ENCODE assay signal across 13 cellular contexts in the genomic region with DNA sequence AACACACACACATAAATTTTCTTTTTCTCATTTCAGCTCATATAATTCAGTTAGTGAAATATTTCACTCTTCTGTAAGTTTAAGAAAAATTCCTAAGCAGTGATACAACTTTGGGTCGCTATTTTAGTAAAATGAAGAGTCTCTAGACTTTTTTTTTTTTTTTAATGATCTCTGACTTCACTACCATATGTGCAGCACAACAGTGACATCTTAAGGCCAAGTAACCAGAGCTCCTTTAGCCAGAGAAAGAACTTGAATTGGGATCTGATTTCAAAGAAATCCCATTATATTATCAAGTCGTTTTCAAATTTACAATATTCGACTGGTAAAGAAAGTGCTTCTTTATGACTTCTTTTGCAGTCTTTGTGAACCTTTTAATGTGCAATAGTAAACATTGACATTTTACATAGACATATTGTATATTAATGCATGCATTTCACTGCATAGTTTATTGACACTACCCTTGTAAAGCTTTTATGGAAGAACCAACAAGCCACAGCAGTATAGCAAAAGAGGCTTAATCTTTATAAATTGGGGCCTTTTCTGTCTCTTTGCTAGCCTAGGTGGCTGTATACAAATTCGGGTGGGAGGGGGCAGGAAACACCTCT.
A peak's percentile ranks its signal among the peaks of the same experiment; 100 is the strongest.
DNase-seq lines count a peak whose midpoint lies in the region; ATAC-seq and TF ChIP-seq lines count a peak whose summit lies in the region.
"Had no signal": no experiment of that assay in that cellular context is flagged by ENCODE, and none has a peak within 500 bp of the region (broad histone marks: within the 10 kb centered on the region; RNA-seq: fewer than 3 reads in every experiment).

No MANE protein-coding gene starts in this region.

- peaks cover 43% of the 10 kb centered on the region for H3K4me1 Mint-ChIP-seq in endodermal cell
- no peaks in the 10 kb centered on the region for H3K4me1 Mint-ChIP-seq in activated T-helper 17 cell treated with anti-CD3 and anti-CD28 coated beads, Interleukin-2, amount 50 U/mL, for 72 hours

- no peaks in the 10 kb centered on the region for H3K9me3 Mint-ChIP-seq in endodermal cell
- H3K9me3 Mint-ChIP-seq in activated T-helper 17 cell treated with anti-CD3 and anti-CD28 coated beads, Interleukin-2, amount 50 U/mL, for 72 hours = no peaks in the 10 kb centered on the region

- H3K4me1 ChIP-seq in endodermal cell (ENCODE audit: control insufficient read depth, insufficient read depth, low read length) = peaks cover 17% of the 10 kb centered on the region
- H3K4me1 ChIP-seq in skeletal muscle satellite cell (ENCODE audit: control insufficient read depth, insufficient read depth, low read length) = peaks cover 18% of the 10 kb centered on the region
- H3K4me1 ChIP-seq: body of pancreas had no signal

- DNase-seq in NCI-H2171 treated with DMSO at 0.1 percent for 48 hours (lab: John Stamatoyannopoulos, UW) (peak; percentile 37), NCI-H2171 (lab: John Stamatoyannopoulos, UW) (no peak), NCI-H82 treated with DMSO at 0.1 percent for 48 hours (lab: John Stamatoyannopoulos, UW; ENCODE audit: unreplicated experiment) (peak; percentile 5), endodermal cell (no peak), UCSD-AML1 (lab: John Stamatoyannopoulos, UW; ENCODE audit: unreplicated experiment) (no peak)
- DNase-seq: activated T-cell treated with anti-CD3 and anti-CD28 coated beads for 4 hours, body of pancreas, NCI-H1092 treated with DMSO at 0.1 percent for 48 hours had no signal

- no peak overlapping the region for H3K27ac ChIP-seq in endodermal cell (ENCODE audit: low read depth, low read length)
- H3K27ac ChIP-seq: body of pancreas, esophagus muscularis mucosa had no signal

- TF ChIP-seq CTCF in endodermal cell (conservative IDR thresholded peaks at IDR 0.05) = peak; percentile 64

- H3K4me3 Mint-ChIP-seq in endodermal cell = no peak overlapping the region
- no peak overlapping the region for H3K4me3 Mint-ChIP-seq in activated T-helper 17 cell treated with anti-CD3 and anti-CD28 coated beads, Interleukin-2, amount 50 U/mL, for 72 hours

- H3K36me3 Mint-ChIP-seq in endodermal cell (ENCODE audit: low read depth) = peaks cover 10% of the 10 kb centered on the region
- peaks cover 29% of the 10 kb centered on the region for H3K36me3 Mint-ChIP-seq in activated T-helper 17 cell treated with anti-CD3 and anti-CD28 coated beads, Interleukin-2, amount 50 U/mL, for 72 hours (ENCODE audit: low read depth)

- no peaks in the 10 kb centered on the region for H3K27me3 Mint-ChIP-seq in endodermal cell (ENCODE audit: insufficient read depth)
- H3K27me3 Mint-ChIP-seq in activated T-helper 17 cell treated with anti-CD3 and anti-CD28 coated beads, Interleukin-2, amount 50 U/mL, for 72 hours = no peaks in the 10 kb centered on the region

- H3K4me3 ChIP-seq in endodermal cell (ENCODE audit: low read length) = no peak overlapping the region
- no peak overlapping the region for H3K4me3 ChIP-seq in skeletal muscle satellite cell (ENCODE audit: low read length)
- H3K4me3 ChIP-seq: body of pancreas, esophagus muscularis mucosa, lung had no signal

- H3K36me3 ChIP-seq in endodermal cell (ENCODE audit: control insufficient read depth, insufficient read depth, low read length) = peaks cover 28% of the 10 kb centered on the region
- peaks cover 5% of the 10 kb centered on the region for H3K36me3 ChIP-seq in skeletal muscle satellite cell (ENCODE audit: insufficient read depth, low read length)

- WGBS in endodermal cell (ENCODE audit: insufficient coverage in 1 of 2, insufficient read length in 1 of 2), 2 experiments = 71% methylated on average over 4 of the region's 4 CpGs; no CpG with 5 or more reads in 1 of the 2 experiments

- no peak overlapping the region for H3K4me2 ChIP-seq in skeletal muscle satellite cell (ENCODE audit: low read length)

- H3K9ac ChIP-seq in endodermal cell (ENCODE audit: extremely low read depth, low read length, poor library complexity, severe bottlenecking) (no peak overlapping the region), skeletal muscle satellite cell (ENCODE audit: low read depth, low read length) (peak overlapping the region; percentile 24)

- no peak overlapping the region for H3K27ac Mint-ChIP-seq in endodermal cell
- H3K27ac Mint-ChIP-seq in activated T-helper 17 cell treated with anti-CD3 and anti-CD28 coated beads, Interleukin-2, amount 50 U/mL, for 72 hours = no peak overlapping the region

- H3K9me3 ChIP-seq in endodermal cell (ENCODE audit: control insufficient read depth, low read length) (no peaks in the 10 kb centered on the region), skeletal muscle satellite cell (replicated peaks; ENCODE audit: low read length) (no peaks in the 10 kb centered on the region)
- H3K9me3 ChIP-seq: body of pancreas, esophagus muscularis mucosa had no signal

- ATAC-seq in activated T-helper 17 cell treated with anti-CD3 and anti-CD28 coated beads, Interleukin-2, amount 50 U/mL, for 72 hours (replicated peaks) = no peak
- ATAC-seq in HG03025 (IDR thresholded peaks at IDR 0.05; ENCODE audit: low FRiP score, unreplicated experiment) = no peak
- ATAC-seq: body of pancreas had no signal

- H3K27me3 ChIP-seq in endodermal cell (ENCODE audit: control insufficient read depth, insufficient read depth, low read length, poor library complexity, severe bottlenecking) = no peaks in the 10 kb centered on the region
- no peaks in the 10 kb centered on the region for H3K27me3 ChIP-seq in skeletal muscle satellite cell (ENCODE audit: control insufficient read depth, insufficient read depth, low read length)
- H3K27me3 ChIP-seq: body of pancreas, esophagus muscularis mucosa had no signal

Comparison
In these comparisons a context has a peak if more than half of its experiments do, and no peak if none do; other contexts are left out.
1. DNase-seq: peak in NCI-H2171 treated with DMSO at 0.1 percent for 48 hours (single experiment) and NCI-H82 treated with DMSO at 0.1 percent for 48 hours (single experiment); none in NCI-H2171 (single experiment), endodermal cell (single experiment) and UCSD-AML1 (single experiment).